ENCODE assay signal across 30 cellular contexts in genomic region chr13:92514420-92515125, GRCh38.
"Had no signal": no experiment of that assay in that cellular context is flagged by ENCODE, and none has a peak within 500 bp of the region (broad histone marks: within the 10 kb centered on the region; RNA-seq: fewer than 3 reads in every experiment).

No MANE protein-coding gene starts in this region.

- H3K4me3 Mint-ChIP-seq: naive thymus-derived CD8-positive, alpha-beta T cell; natural killer cell treated with Interleukin-12 subunit alpha and Interleukin-12 subunit beta and Interleukin-15 and Interleukin-18, amount 100 ng/mL, for 72 hours; nephron progenitor cell; neural progenitor cell; stimulated activated effector memory CD8-positive, alpha-beta T cell treated with anti-CD3 and anti-CD28 coated beads, Interleukin-12 subunit alpha, Interleukin-12 subunit beta, amount 100 ng/mL, for 72 hours; stimulated activated naive B cell treated with anti-CD40 and anti-IgM and Interleukin-4, amounts not matched to agents 10 μg/mL and 1 μg/mL and 100 μg/mL, for 72 hours; stimulated activated naive CD8-positive, alpha-beta T cell treated with anti-CD3 and anti-CD28 coated beads, Interleukin-15, Interleukin-2, amounts not matched to agents 100 ng/mL and 50 ng/mL, for 24 hours had no signal

- H3K36me3 ChIP-seq: neural progenitor cell, ovary, spleen, stomach, thoracic aorta, thyroid gland, tibial nerve, upper lobe of left lung, vagina had no signal

- H3K9me3 ChIP-seq: ovary, psoas muscle, thoracic aorta, thyroid gland, upper lobe of left lung, vagina had no signal

- H3K4me1 ChIP-seq: neural progenitor cell, parathyroid adenoma, psoas muscle, spleen, stomach, thyroid gland, tibial nerve, upper lobe of left lung, vagina had no signal

- H3K4me1 Mint-ChIP-seq: naive thymus-derived CD8-positive, alpha-beta T cell; neural progenitor cell; stimulated activated effector memory CD8-positive, alpha-beta T cell treated with anti-CD3 and anti-CD28 coated beads, Interleukin-12 subunit alpha, Interleukin-12 subunit beta, amount 100 ng/mL, for 72 hours; stimulated activated naive B cell treated with anti-CD40 and anti-IgM and Interleukin-4, amounts not matched to agents 10 μg/mL and 1 μg/mL and 100 μg/mL, for 72 hours had no signal

- H3K79me2 ChIP-seq: parathyroid adenoma had no signal

- DNase-seq: naive thymus-derived CD8-positive, alpha-beta T cell; nephron progenitor cell; occipital lobe; ovary; posterior cingulate gyrus; psoas muscle; spleen; stimulated activated CD4-positive, alpha-beta T cell treated with anti-CD3 and anti-CD28 coated beads, Interleukin-12 subunit alpha, Interleukin-12 subunit beta, amount 100 ng/mL, for 4 hours; stimulated activated CD4-positive, alpha-beta T cell treated with anti-CD3 and anti-CD28 coated beads, Interleukin-1b, Interleukin-23, amount 100 ng/mL, for 48 hours; stimulated activated CD4-positive, alpha-beta T cell treated with anti-CD3 and anti-CD28 coated beads, Interleukin-4, amount 100 ng/mL, for 24 hours; stimulated activated naive B cell treated with anti-CD40 and anti-IgM and Interleukin-4, amounts not matched to agents 10 μg/mL and 1 μg/mL and 100 μg/mL, for 72 hours; stimulated activated naive CD4-positive, alpha-beta T cell treated with Interleukin-2 at 50 U/mL for 16 hours; stomach; thyroid gland; trophoblast cell; upper lobe of left lung had no signal

- H3K9ac ChIP-seq: neural progenitor cell, parathyroid adenoma had no signal

- H2AFZ ChIP-seq: neural progenitor cell, parathyroid adenoma had no signal

- H3K4me2 ChIP-seq: neural progenitor cell, smooth muscle cell had no signal

- H3K4me3 ChIP-seq: neural progenitor cell, ovary, psoas muscle, skin epidermis, smooth muscle cell, spleen, stomach, thoracic aorta, thyroid gland, tibial nerve, upper lobe of left lung, vagina had no signal

- H3K27me3 ChIP-seq: neural progenitor cell, ovary, spleen, stomach, thyroid gland, tibial nerve, upper lobe of left lung, vagina had no signal

- H3K36me3 Mint-ChIP-seq: neural progenitor cell; stimulated activated effector memory CD8-positive, alpha-beta T cell treated with anti-CD3 and anti-CD28 coated beads, Interleukin-12 subunit alpha, Interleukin-12 subunit beta, amount 100 ng/mL, for 72 hours; stimulated activated naive B cell treated with anti-CD40 and anti-IgM and Interleukin-4, amounts not matched to agents 10 μg/mL and 1 μg/mL and 100 μg/mL, for 72 hours had no signal

- H3K27ac Mint-ChIP-seq: naive thymus-derived CD8-positive, alpha-beta T cell; natural killer cell treated with Interleukin-12 subunit alpha and Interleukin-12 subunit beta and Interleukin-15 and Interleukin-18, amount 100 ng/mL, for 72 hours; nephron progenitor cell; neural progenitor cell; progenitor cell of endocrine pancreas; stimulated activated effector memory CD8-positive, alpha-beta T cell treated with anti-CD3 and anti-CD28 coated beads, Interleukin-12 subunit alpha, Interleukin-12 subunit beta, amount 100 ng/mL, for 72 hours; stimulated activated naive B cell treated with anti-CD40 and anti-IgM and Interleukin-4, amounts not matched to agents 10 μg/mL and 1 μg/mL and 100 μg/mL, for 72 hours; stimulated activated naive CD8-positive, alpha-beta T cell treated with anti-CD3 and anti-CD28 coated beads, Interleukin-15, Interleukin-2, amounts not matched to agents 100 ng/mL and 50 ng/mL, for 24 hours had no signal

- H3K27ac ChIP-seq: neural progenitor cell, ovary, parathyroid adenoma, psoas muscle, skin epidermis, spleen, stomach, thoracic aorta, thyroid gland, tibial nerve, upper lobe of left lung, vagina had no signal

- H3K27me3 Mint-ChIP-seq: natural killer cell treated with Interleukin-12 subunit alpha and Interleukin-12 subunit beta and Interleukin-15 and Interleukin-18, amount 100 ng/mL, for 72 hours; progenitor cell of endocrine pancreas; stimulated activated naive B cell treated with anti-CD40 and anti-IgM and Interleukin-4, amounts not matched to agents 10 μg/mL and 1 μg/mL and 100 μg/mL, for 72 hours; stimulated activated naive CD8-positive, alpha-beta T cell treated with anti-CD3 and anti-CD28 coated beads, Interleukin-15, Interleukin-2, amounts not matched to agents 100 ng/mL and 50 ng/mL, for 24 hours had no signal

- ATAC-seq: naive thymus-derived CD8-positive, alpha-beta T cell; natural killer cell treated with Interleukin-12 subunit alpha and Interleukin-12 subunit beta and Interleukin-15 and Interleukin-18, amount 100 ng/mL, for 72 hours; psoas muscle; right cardiac atrium; sciatic nerve; stimulated activated effector memory CD8-positive, alpha-beta T cell treated with anti-CD3 and anti-CD28 coated beads, Interleukin-12 subunit alpha, Interleukin-12 subunit beta, amount 100 ng/mL, for 72 hours; stimulated activated naive B cell treated with anti-CD40 and anti-IgM and Interleukin-4, amounts not matched to agents 10 μg/mL and 1 μg/mL and 100 μg/mL, for 72 hours had no signal

- FAIRE-seq: urothelium cell line had no signal
